Comparison of ENCODE assay signal across 23 cellular contexts in genomic region chr3:166902374-166902773, GRCh38.
DNase-seq lines count a peak whose midpoint lies in the region; ATAC-seq and TF ChIP-seq lines count a peak whose summit lies in the region.
"Had no signal": no experiment of that assay in that cellular context is flagged by ENCODE, and none has a peak within 500 bp of the region (broad histone marks: within the 10 kb centered on the region; RNA-seq: fewer than 3 reads in every experiment).

No MANE protein-coding gene starts in this region.

- H3K4me2 ChIP-seq in mammary epithelial cell (ENCODE audit: insufficient read depth, low read depth, low read length), result no peak overlapping the region
- no peak overlapping the region for H3K4me2 ChIP-seq in SU-DHL-6 (ENCODE audit: low read depth, low read length, poor library complexity, severe bottlenecking)
- no peak overlapping the region for H3K4me2 ChIP-seq in hepatocyte
- H3K4me2 ChIP-seq: BLaER1 treated with 17β-estradiol and CSF1 and Interleukin-3, amounts not matched to agents 10 nM and 100 nM had no signal

- H2AFZ ChIP-seq in mammary epithelial cell (ENCODE audit: low read depth, low read length) (no peak overlapping the region), SU-DHL-6 (ENCODE audit: low read depth, low read length, severe bottlenecking) (no peak overlapping the region), hepatocyte (no peak overlapping the region)

- H3K79me2 ChIP-seq in mammary epithelial cell (ENCODE audit: insufficient read depth, low read length) (no peaks in the 10 kb centered on the region), SU-DHL-6 (ENCODE audit: insufficient read depth, low read length) (no peaks in the 10 kb centered on the region), hepatocyte (no peaks in the 10 kb centered on the region)

- dilution Hi-C loops in mammary epithelial cell (cut with HindIII; ENCODE audit: low sequenced_read_pairs), result no loop called here

- no peak for TF ChIP-seq EP300 in sigmoid colon (IDR thresholded peaks at IDR 0.05)

- no peaks in the 10 kb centered on the region for H3K4me1 ChIP-seq in mammary epithelial cell (ENCODE audit: insufficient read depth, low read length)
- H3K4me1 ChIP-seq in hepatocyte (ENCODE audit: insufficient read depth), result no peaks in the 10 kb centered on the region
- no peaks in the 10 kb centered on the region for H3K4me1 ChIP-seq in sigmoid colon
- H3K4me1 ChIP-seq: BLaER1 treated with 17β-estradiol and CSF1 and Interleukin-3, amounts not matched to agents 10 nM and 100 nM; upper lobe of left lung had no signal

- BruUV-seq in mammary epithelial cell (replicated peaks; lab: Mats Ljungman, UMichigan), result no TSS peak

- H3K9ac ChIP-seq in mammary epithelial cell (ENCODE audit: insufficient read depth, low read length) (no peak overlapping the region), SU-DHL-6 (ENCODE audit: low read length) (no peak overlapping the region)
- H3K9ac ChIP-seq: BLaER1 treated with 17β-estradiol and CSF1 and Interleukin-3, amounts not matched to agents 10 nM and 100 nM had no signal

- H3K9me2 ChIP-seq in SU-DHL-6 (replicated peaks; ENCODE audit: insufficient read depth, low read length) (no peaks in the 10 kb centered on the region), hepatocyte (replicated peaks; ENCODE audit: insufficient read depth) (no peaks in the 10 kb centered on the region)

- TF ChIP-seq CTCF in mammary epithelial cell (conservative IDR thresholded peaks at IDR 0.05 in 1 of 2, IDR thresholded peaks at IDR 0.05 in 1 of 2; ENCODE audit: extremely low read depth in 1 of 2, insufficient read depth in 1 of 2, low read depth in 1 of 2, low read length in 2 of 2) (peak in 1 of 2 donors; percentile 19), SU-DHL-6 (IDR thresholded peaks at IDR 0.05; ENCODE audit: insufficient read depth, low read length, poor library complexity, severe bottlenecking) (peak; percentile 18), hepatocyte (IDR thresholded peaks at IDR 0.05; ENCODE audit: poor library complexity) (peak; percentile 39), sigmoid colon (IDR thresholded peaks at IDR 0.05) (no peak)

- in situ Hi-C loops in T47D (cut with HindIII; ENCODE audit: low pct_unique_long_range_greater_than_20kb, low sequenced_read_pairs), result no loop called here
- in situ Hi-C loops in mammary epithelial cell (cut with MboI; ENCODE audit: low sequenced_read_pairs in 2 of 2), result no loop called here

- TF ChIP-seq POLR2A in sigmoid colon (IDR thresholded peaks at IDR 0.05), result no peak

- H3K9me3 ChIP-seq in mammary epithelial cell (replicated peaks; ENCODE audit: insufficient read depth, low read length) (no peaks in the 10 kb centered on the region), SU-DHL-6 (ENCODE audit: insufficient read depth, low read length) (no peaks in the 10 kb centered on the region), hepatocyte (ENCODE audit: low read depth) (no peaks in the 10 kb centered on the region), sigmoid colon (no peaks in the 10 kb centered on the region)
- H3K9me3 ChIP-seq: BLaER1 treated with 17β-estradiol and CSF1 and Interleukin-3, amounts not matched to agents 10 nM and 100 nM; upper lobe of left lung had no signal

- H4K20me1 ChIP-seq in mammary epithelial cell (ENCODE audit: insufficient read depth, low read length) (no peaks in the 10 kb centered on the region), SU-DHL-6 (ENCODE audit: low read depth, low read length) (no peaks in the 10 kb centered on the region), hepatocyte (ENCODE audit: insufficient read depth, poor library complexity, severe bottlenecking) (no peaks in the 10 kb centered on the region)
- H4K20me1 ChIP-seq: BLaER1 treated with 17β-estradiol and CSF1 and Interleukin-3, amounts not matched to agents 10 nM and 100 nM had no signal

- no peaks in the 10 kb centered on the region for H3F3A ChIP-seq in SU-DHL-6 (ENCODE audit: insufficient read depth)

- DNase-seq in T47D (ENCODE audit: low read depth in 1 of 2, low spot score in 1 of 2) (peak; percentile 16 to 22), mammary epithelial cell (no peak), hepatocyte (ENCODE audit: low spot score) (no peak), sigmoid colon (no peak)
- DNase-seq in activated CD8-positive, alpha-beta memory T cell treated with anti-CD3 and anti-CD28 coated beads, Interleukin-2, amount 50 U/mL, for 48 hours, result no peak
- DNase-seq: activated CD4-positive, alpha-beta T cell treated with anti-CD3 and anti-CD28 coated beads, Interleukin-2, amount 50 U/mL, for 1 hour; aorta; Calu3; central memory CD4-positive, alpha-beta T cell; dorsolateral prefrontal cortex; KG1; MV-4-11; NCI-H524; nucleus accumbens; small intestine; T-helper 9 cell; upper lobe of left lung had no signal

- ATAC-seq in HG03280 (IDR thresholded peaks at IDR 0.05; ENCODE audit: unreplicated experiment) (no peak), HG03025 (IDR thresholded peaks at IDR 0.05; ENCODE audit: low FRiP score, unreplicated experiment) (no peak)
- ATAC-seq: activated T-helper 17 cell treated with anti-CD3 and anti-CD28 coated beads, Interleukin-2, amount 50 U/mL, for 72 hours; WTC11 had no signal

- H3K27ac ChIP-seq in mammary epithelial cell (ENCODE audit: insufficient read depth, low read depth, low read length), result no peak overlapping the region
- no peak overlapping the region for H3K27ac ChIP-seq in SU-DHL-6 (ENCODE audit: low read depth, low read length)
- no peak overlapping the region for H3K27ac ChIP-seq in hepatocyte
- no peak overlapping the region for H3K27ac ChIP-seq in sigmoid colon
- H3K27ac ChIP-seq: BLaER1 treated with 17β-estradiol and CSF1 and Interleukin-3, amounts not matched to agents 10 nM and 100 nM; dorsolateral prefrontal cortex; upper lobe of left lung had no signal

- H3K27me3 ChIP-seq in mammary epithelial cell (ENCODE audit: insufficient read depth, low read length), result no peaks in the 10 kb centered on the region
- no peaks in the 10 kb centered on the region for H3K27me3 ChIP-seq in SU-DHL-6 (ENCODE audit: low read length)
- H3K27me3 ChIP-seq in hepatocyte, result no peaks in the 10 kb centered on the region
- no peaks in the 10 kb centered on the region for H3K27me3 ChIP-seq in sigmoid colon
- H3K27me3 ChIP-seq: BLaER1 treated with 17β-estradiol and CSF1 and Interleukin-3, amounts not matched to agents 10 nM and 100 nM; dorsolateral prefrontal cortex; upper lobe of left lung had no signal

- CTCF ChIA-PET in mammary epithelial cell (lab: Charles Lee; ENCODE audit: low non-redundant PET), result no interaction called here

- H3K36me3 ChIP-seq in mammary epithelial cell (ENCODE audit: insufficient read depth, low read length) (no peaks in the 10 kb centered on the region), SU-DHL-6 (ENCODE audit: low read length) (no peaks in the 10 kb centered on the region), hepatocyte (replicated peaks; ENCODE audit: insufficient read depth, low read depth) (no peaks in the 10 kb centered on the region), sigmoid colon (no peaks in the 10 kb centered on the region)
- H3K36me3 ChIP-seq: BLaER1 treated with 17β-estradiol and CSF1 and Interleukin-3, amounts not matched to agents 10 nM and 100 nM; upper lobe of left lung had no signal

- no peak overlapping the region for H3K4me3 ChIP-seq in mammary epithelial cell (replicated peaks in 1 of 3; ENCODE audit: insufficient read depth in 1 of 3, low read depth in 2 of 3, low read length in 3 of 3)
- no peak overlapping the region for H3K4me3 ChIP-seq in SU-DHL-6 (ENCODE audit: insufficient read depth, low read length, poor library complexity, severe bottlenecking)
- H3K4me3 ChIP-seq in hepatocyte, result no peak overlapping the region
- no peak overlapping the region for H3K4me3 ChIP-seq in sigmoid colon
- H3K4me3 ChIP-seq: BLaER1 treated with 17β-estradiol and CSF1 and Interleukin-3, amounts not matched to agents 10 nM and 100 nM; dorsolateral prefrontal cortex; upper lobe of left lung had no signal

- intact Hi-C loops in mammary epithelial cell (cut with micrococcal nuclease) (no loop called here), sigmoid colon (cut with DNase I) (no loop called here)

Comparison
In these comparisons a context has a peak if more than half of its experiments do, and no peak if none do; other contexts are left out.
1. DNase-seq: peak in T47D (2 of 2); none in mammary epithelial cell (single experiment), hepatocyte (single experiment), sigmoid colon (single experiment) and activated CD8-positive, alpha-beta memory T cell treated with anti-CD3 and anti-CD28 coated beads, Interleukin-2, amount 50 U/mL, for 48 hours (single experiment).
2. CTCF ChIP-seq: peak in SU-DHL-6 (single experiment) and hepatocyte (single experiment); none in sigmoid colon (0 of 4).